Comparison of ENCODE assay signal across 1 cellular context in the genomic region with DNA sequence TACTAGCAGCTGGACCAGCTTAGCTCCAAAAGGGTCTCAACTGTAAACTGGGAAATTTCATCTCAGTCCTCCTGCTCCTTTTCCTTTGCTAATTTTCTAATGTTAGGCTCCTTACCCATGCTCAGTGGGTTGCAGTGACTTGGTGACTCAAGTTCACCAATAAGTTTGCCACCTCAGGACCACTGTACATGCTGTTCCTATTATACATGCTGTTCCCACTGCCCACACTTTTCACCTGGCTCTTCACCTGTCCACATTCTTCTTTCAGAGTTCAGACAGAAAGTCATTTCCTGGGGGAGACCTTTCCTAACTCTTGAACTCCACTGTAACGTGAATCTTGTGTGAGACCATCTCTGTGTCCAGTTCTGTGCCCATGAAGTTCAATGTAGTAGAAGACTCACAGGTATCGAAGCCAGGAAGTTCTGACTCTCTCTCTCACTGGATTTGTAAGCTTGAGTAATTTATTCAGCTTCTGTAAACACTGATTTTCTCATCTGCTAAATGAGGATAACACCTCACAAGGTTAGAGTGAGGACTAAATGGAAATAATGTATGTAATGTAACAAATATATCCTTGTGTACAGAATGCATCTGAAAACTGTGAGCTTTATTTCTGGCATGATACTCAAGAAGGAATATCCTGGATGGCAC.
TF ChIP-seq lines count a peak whose summit lies in the region.

No MANE protein-coding gene starts in this region.

TF ChIP-seq in GM23338, 12 proteins besides CTCF, POLR2A, EP300 and RAD21 (continued from another document):
- TF ChIP-seq ZNF462 (CRISPR knock-in tag; IDR thresholded peaks at IDR 0.05) (no peak), CREB1 (CRISPR knock-in tag; IDR thresholded peaks at IDR 0.05; ENCODE audit: low read depth) (no peak), JUNB (IDR thresholded peaks at IDR 0.05; ENCODE audit: unreplicated experiment) (no peak), EZH2phosphoT487 (IDR thresholded peaks at IDR 0.05; ENCODE audit: unreplicated experiment) (no peak), EZH2 (IDR thresholded peaks at IDR 0.05; ENCODE audit: low read depth, unreplicated experiment) (no peak), NANOG (IDR thresholded peaks at IDR 0.05; ENCODE audit: borderline replicate concordance) (no peak), POLR2AphosphoS5 (IDR thresholded peaks at IDR 0.05; ENCODE audit: low read depth) (no peak)
